1 cellular context compared by ENCODE assay signal in genomic region chr11:34360056-34360455, GRCh38.
TF ChIP-seq lines count a peak whose summit lies in the region.

No MANE protein-coding gene starts in this region.

TF ChIP-seq in HCT116, 20 proteins besides CTCF, POLR2A, EP300 and RAD21 (continued from another document):
- TF ChIP-seq MAX (IDR thresholded peaks at IDR 0.05), result no peak
- TF ChIP-seq ZFX (IDR thresholded peaks at IDR 0.05), result no peak
- no peak for TF ChIP-seq CEBPB (IDR thresholded peaks at IDR 0.05; ENCODE audit: low read depth)
- no peak for TF ChIP-seq POLR2AphosphoS5 (IDR thresholded peaks at IDR 0.05; ENCODE audit: low read depth, low read length)
- no peak for TF ChIP-seq JUND (IDR thresholded peaks at IDR 0.05)
- TF ChIP-seq SIN3A (IDR thresholded peaks at IDR 0.05; ENCODE audit: low read depth), result no peak
- TF ChIP-seq FOSL1 (IDR thresholded peaks at IDR 0.05; ENCODE audit: low read depth), result no peak
- TF ChIP-seq SRF (IDR thresholded peaks at IDR 0.05; ENCODE audit: low read depth), result no peak
